9 cellular contexts compared by ENCODE assay signal in the genomic region with DNA sequence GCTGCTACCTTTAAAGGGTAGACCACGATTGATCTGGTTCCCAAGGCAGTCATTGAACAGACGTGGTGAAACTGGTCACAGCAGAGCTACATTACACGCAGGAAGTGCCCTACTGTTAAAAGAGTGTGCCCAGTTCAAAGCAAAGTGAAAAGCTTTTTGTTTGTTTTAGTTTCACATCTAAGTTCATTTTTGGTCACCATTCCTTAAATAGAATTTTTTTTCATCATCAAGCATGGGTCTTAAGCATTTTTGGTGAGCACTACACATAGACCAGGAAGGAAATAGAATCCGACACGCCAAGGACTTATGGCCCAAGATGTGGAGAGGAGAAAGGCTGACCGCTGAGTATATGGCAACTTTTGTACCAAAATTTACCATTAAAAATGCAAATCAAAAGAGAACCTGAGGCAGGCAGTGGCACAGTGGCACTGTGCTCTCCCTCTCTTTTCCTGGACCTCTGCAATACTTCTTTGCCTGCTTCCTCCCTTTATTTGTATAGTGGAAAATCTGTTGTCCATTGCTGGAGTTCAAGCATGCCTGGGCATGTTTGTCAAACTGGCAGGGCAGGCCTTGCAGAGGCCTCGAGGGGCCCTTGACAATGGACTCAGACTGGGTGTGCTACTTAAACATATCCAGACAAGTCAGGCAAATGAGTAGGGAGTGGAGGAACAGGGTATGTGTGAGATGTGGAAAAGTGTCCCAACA. TPM values are rescaled to one million over a fixed set of nuclear protein-coding genes. Genes with fewer than 3 reads are reported as not detected.
A peak's percentile ranks its signal among the peaks of the same experiment; 100 is the strongest.
DNase-seq lines count a peak whose midpoint lies in the region; ATAC-seq, FAIRE-seq and TF ChIP-seq lines count a peak whose summit lies in the region.
"Had no signal": no experiment of that assay in that cellular context is flagged by ENCODE, and none has a peak within 500 bp of the region (broad histone marks: within the 10 kb centered on the region; RNA-seq: fewer than 3 reads in every experiment).

No MANE protein-coding gene starts in this region.

- H3K4me1 ChIP-seq in astrocyte (ENCODE audit: insufficient read depth, low read length) (peaks cover 38% of the 10 kb centered on the region), suprapubic skin (peaks cover 56% of the 10 kb centered on the region), spleen (peaks cover 14 to 34% (median 22%) of the 10 kb centered on the region in 6 donors)

- H3K9me3 Mint-ChIP-seq in astrocyte (ENCODE audit: unreplicated experiment): peaks cover 2% of the 10 kb centered on the region
- H3K9me3 Mint-ChIP-seq: IgD-negative memory B cell had no signal

- peaks cover 3% of the 10 kb centered on the region for H3K36me3 Mint-ChIP-seq in astrocyte (ENCODE audit: low read depth, unreplicated experiment)
- H3K36me3 Mint-ChIP-seq: IgD-negative memory B cell had no signal

- H3K4me2 ChIP-seq in astrocyte (ENCODE audit: low read length): no peak overlapping the region

- TF ChIP-seq CTCF in astrocyte (IDR thresholded peaks at IDR 0.05; ENCODE audit: insufficient read depth, low read depth, low read length) (no peak), suprapubic skin (IDR thresholded peaks at IDR 0.05) (no peak), spleen (IDR thresholded peaks at IDR 0.05 in 8 of 11, conservative IDR thresholded peaks at IDR 0.05 in 3 of 11) (no peak)

- FAIRE-seq in astrocyte (lab: Jason Lieb, UNC): no peak

- H3K27me3 Mint-ChIP-seq in astrocyte (ENCODE audit: low read depth, unreplicated experiment): no peaks in the 10 kb centered on the region
- H3K27me3 Mint-ChIP-seq: IgD-negative memory B cell had no signal

- 56% methylated on average over 7 of the region's 7 CpGs for WGBS in suprapubic skin
- 51 to 64% (median 61%) methylated on average over 7 of the region's 7 CpGs for WGBS in spleen, 5 donors

- no peak overlapping the region for H2AFZ ChIP-seq in astrocyte (ENCODE audit: low read depth, low read length)

- H3K27me3 ChIP-seq in astrocyte (ENCODE audit: insufficient read depth, low read length) (no peaks in the 10 kb centered on the region), suprapubic skin (no peaks in the 10 kb centered on the region), spleen (replicated peaks in 1 of 7) (no peaks in the 10 kb centered on the region)

- peak; percentile 82 for ATAC-seq in GM18498 (IDR thresholded peaks at IDR 0.05; ENCODE audit: unreplicated experiment)
- ATAC-seq in GM21786 (IDR thresholded peaks at IDR 0.05; ENCODE audit: unreplicated experiment): peak; percentile 80

- H3K4me3 ChIP-seq in astrocyte (ENCODE audit: insufficient read depth, low read depth, low read length): no peak overlapping the region
- no peak overlapping the region for H3K4me3 ChIP-seq in suprapubic skin
- no peak overlapping the region for H3K4me3 ChIP-seq in spleen

- peak overlapping the region; percentile 74 for H3K27ac Mint-ChIP-seq in astrocyte (ENCODE audit: unreplicated experiment)

- intact Hi-C loops in spleen (cut with DNase I; ENCODE audit: low total_unique reads): loop anchor here (10.0 kb wide), 2 partner anchors 95 to 125 kb away; partner anchors contain the start of gene NFE2L2

- H3K9me3 ChIP-seq in astrocyte (ENCODE audit: insufficient read depth, low read depth, low read length) (no peaks in the 10 kb centered on the region), suprapubic skin (no peaks in the 10 kb centered on the region), spleen (no peaks in the 10 kb centered on the region)

- no peak for TF ChIP-seq POLR2A in suprapubic skin (IDR thresholded peaks at IDR 0.05)
- no peak for TF ChIP-seq POLR2A in spleen (IDR thresholded peaks at IDR 0.05)

- no peak overlapping the region for H3K4me3 Mint-ChIP-seq in astrocyte (ENCODE audit: unreplicated experiment)

- H3K27ac ChIP-seq in astrocyte (ENCODE audit: low read depth, low read length) (no peak overlapping the region), suprapubic skin (peak overlapping the region; percentile 75), spleen (peak overlapping the region in 3 of 8 donors; percentile 0 to 50 (median 8))

- no peaks in the 10 kb centered on the region for H3K79me2 ChIP-seq in astrocyte (ENCODE audit: insufficient read depth, low read length)

- no peaks in the 10 kb centered on the region for H4K20me1 ChIP-seq in astrocyte (ENCODE audit: insufficient read depth, low read length)

- H3K9ac ChIP-seq in astrocyte (ENCODE audit: low read length): no peak overlapping the region

- peaks cover 47% of the 10 kb centered on the region for H3K4me1 Mint-ChIP-seq in astrocyte (ENCODE audit: low read depth, unreplicated experiment)

- no peaks in the 10 kb centered on the region for H3K36me3 ChIP-seq in astrocyte (ENCODE audit: insufficient read depth, low read length)
- no peaks in the 10 kb centered on the region for H3K36me3 ChIP-seq in suprapubic skin
- no peaks in the 10 kb centered on the region for H3K36me3 ChIP-seq in spleen

- TF ChIP-seq EP300 in suprapubic skin (IDR thresholded peaks at IDR 0.05): no peak

- DNase-seq in MV-4-11 (lab: John Stamatoyannopoulos, UW): peak; percentile 85
- DNase-seq in astrocyte (ENCODE audit: low read depth): no peak
- DNase-seq in suprapubic skin (ENCODE audit: low spot score in 2 of 2): no peak
- no peak for DNase-seq in spleen
- no peak for DNase-seq in cerebellar cortex (ENCODE audit: low spot score)
- no peak for DNase-seq in kidney glomerular epithelial cell (lab: John Stamatoyannopoulos, UW)

RNA-seq across cellular contexts. Expression of gene HNRNPA3, which starts 42.6 kb away (rescaled TPM):
- total RNA-seq in astrocyte: 147 and 184 TPM in 2 replicates
- 10 to 100 TPM; 37.8 to 99.9 (median 43.8) TPM for total RNA-seq in suprapubic skin
- 100 to 1,000 TPM in 5 of 7 donors, 10 to 100 TPM in 2; 79.8 to 213 (median 157) TPM for total RNA-seq in spleen
- 100 to 1,000 TPM; 144 to 179 (median 159) TPM for polyA plus RNA-seq in spleen
